Comparison of ENCODE assay signal across 8 cellular contexts in genomic region chr2:218286570-218287459, GRCh38. TPM values are rescaled to one million over a fixed set of nuclear protein-coding genes. Genes with fewer than 3 reads are reported as not detected.
A peak's percentile ranks its signal among the peaks of the same experiment; 100 is the strongest.
DNase-seq lines count a peak whose midpoint lies in the region; ATAC-seq lines count a peak whose summit lies in the region.

No MANE protein-coding gene starts in this region.

- ATAC-seq in GM18498 (IDR thresholded peaks at IDR 0.05; ENCODE audit: unreplicated experiment): peak; percentile 64
- ATAC-seq in HG02798 (IDR thresholded peaks at IDR 0.05; ENCODE audit: poor library complexity, unreplicated experiment): peak; percentile 66
- peak; percentile 69 for ATAC-seq in memory B cell (ENCODE audit: low read depth)

- H3K9me3 Mint-ChIP-seq in activated CD4-positive, alpha-beta memory T cell treated with anti-CD3 and anti-CD28 coated beads, Interleukin-2, amount 10 ng/mL, durations not matched to agents 7 days and 5 days: no peaks in the 10 kb centered on the region
- H3K9me3 Mint-ChIP-seq in memory B cell: no peaks in the 10 kb centered on the region

- H3K36me3 Mint-ChIP-seq in activated CD4-positive, alpha-beta memory T cell treated with anti-CD3 and anti-CD28 coated beads, Interleukin-2, amount 10 ng/mL, durations not matched to agents 7 days and 5 days (ENCODE audit: low read depth): peaks cover 53% of the 10 kb centered on the region
- peaks cover 7% of the 10 kb centered on the region for H3K36me3 Mint-ChIP-seq in memory B cell

- CTCF ChIA-PET in activated CD4-positive, alpha-beta memory T cell treated with anti-CD3 and anti-CD28 coated beads, Interleukin-2, amount 10 ng/mL, durations not matched to agents 7 days and 5 days (lab: Charles Lee): interaction anchor here (1.0 to 5.9 kb wide), 17 partner anchors 9 to 371 kb away, joined by 3 to 80 read pairs (median 7); partner anchors contain the start of genes AAMP, ARPC2, CATIP and CTDSP1

- peaks cover 81% of the 10 kb centered on the region for H3K4me1 Mint-ChIP-seq in activated CD4-positive, alpha-beta memory T cell treated with anti-CD3 and anti-CD28 coated beads, Interleukin-2, amount 10 ng/mL, durations not matched to agents 7 days and 5 days
- peaks cover 60% of the 10 kb centered on the region for H3K4me1 Mint-ChIP-seq in memory B cell

- peak overlapping the region; percentile 89 for H3K4me3 Mint-ChIP-seq in activated CD4-positive, alpha-beta memory T cell treated with anti-CD3 and anti-CD28 coated beads, Interleukin-2, amount 10 ng/mL, durations not matched to agents 7 days and 5 days
- H3K4me3 Mint-ChIP-seq in memory B cell: peak overlapping the region; percentile 96

- no peaks in the 10 kb centered on the region for H3K27me3 Mint-ChIP-seq in activated CD4-positive, alpha-beta memory T cell treated with anti-CD3 and anti-CD28 coated beads, Interleukin-2, amount 10 ng/mL, durations not matched to agents 7 days and 5 days
- no peaks in the 10 kb centered on the region for H3K27me3 Mint-ChIP-seq in memory B cell

- POLR2A ChIA-PET in activated CD4-positive, alpha-beta memory T cell treated with anti-CD3 and anti-CD28 coated beads, Interleukin-2, amount 10 ng/mL, durations not matched to agents 7 days and 5 days (lab: Charles Lee): interaction anchor here (1.0 to 19.0 kb wide), 18 partner anchors 9 to 890 kb away, joined by 3 to 299 read pairs (median 6); partner anchors contain the start of genes AAMP, ARPC2, BCS1L and CNPPD1

- DNase-seq in NCI-H460 (ENCODE audit: extremely low read depth, low read depth) (peak; percentile 92), memory B cell (ENCODE audit: low spot score in 2 of 2) (peak; percentile 64 to 80), COR-L47 (lab: John Stamatoyannopoulos, UW) (no peak)
- peak; percentile 87 for DNase-seq in activated CD4-positive, alpha-beta memory T cell treated with anti-CD3 and anti-CD28 coated beads, Interleukin-2, amount 10 ng/mL, durations not matched to agents 7 days and 5 days
- peak; percentile 76 for DNase-seq in effector CD4-positive, alpha-beta T cell
- DNase-seq in stimulated activated CD8-positive, alpha-beta memory T cell treated with anti-CD3 and anti-CD28 coated beads, Interleukin-12 subunit alpha, Interleukin-12 subunit beta, amount 100 ng/mL, for 1 hour (ENCODE audit: low read depth): peak; percentile 71

- peak overlapping the region; percentile 89 for H3K27ac Mint-ChIP-seq in activated CD4-positive, alpha-beta memory T cell treated with anti-CD3 and anti-CD28 coated beads, Interleukin-2, amount 10 ng/mL, durations not matched to agents 7 days and 5 days
- peak overlapping the region; percentile 100 for H3K27ac Mint-ChIP-seq in memory B cell

RNA-seq across cellular contexts. Expression of gene TMBIM1, which starts 5.5 kb away (rescaled TPM):
- 107 and 124 TPM in 2 replicates for total RNA-seq in NCI-H460 (2014; rRNA removed; shearing (Covaris generic))
- 81.1 and 83.9 TPM in 2 replicates for polyA plus RNA-seq in NCI-H460 (2014; cell fraction: nucleus; rRNA removed)
- 100 to 1,000 TPM; 105 to 107 TPM for total RNA-seq in activated CD4-positive, alpha-beta memory T cell treated with anti-CD3 and anti-CD28 coated beads, Interleukin-2, amount 10 ng/mL, durations not matched to agents 7 days and 5 days

RNA-seq across cellular contexts. Expression of gene PNKD, which starts 16.5 kb away (rescaled TPM):
- 21.6 and 28.4 TPM in 2 replicates for total RNA-seq in NCI-H460 (2014; rRNA removed; shearing (Covaris generic))
- polyA plus RNA-seq in NCI-H460 (2014; cell fraction: nucleus; rRNA removed): 46.5 and 57.3 TPM in 2 replicates
- total RNA-seq in activated CD4-positive, alpha-beta memory T cell treated with anti-CD3 and anti-CD28 coated beads, Interleukin-2, amount 10 ng/mL, durations not matched to agents 7 days and 5 days: 10 to 100 TPM; 30.1 to 31.8 TPM

RNA-seq across cellular contexts. Expression of gene AAMP, which starts 16.9 kb away (rescaled TPM):
- total RNA-seq in NCI-H460 (2014; rRNA removed; shearing (Covaris generic)): 115 and 122 TPM in 2 replicates
- 178 and 182 TPM in 2 replicates for polyA plus RNA-seq in NCI-H460 (2014; cell fraction: nucleus; rRNA removed)
- total RNA-seq in activated CD4-positive, alpha-beta memory T cell treated with anti-CD3 and anti-CD28 coated beads, Interleukin-2, amount 10 ng/mL, durations not matched to agents 7 days and 5 days: 10 to 100 TPM; 44.2 to 46.8 TPM

RNA-seq across cellular contexts. Expression of gene GPBAR1, which starts 26.0 kb away (rescaled TPM):
- 0.15 TPM in 1 of 2 replicates, not detected in the other for total RNA-seq in NCI-H460 (2014; rRNA removed; shearing (Covaris generic))
- not detected in 2 replicates for polyA plus RNA-seq in NCI-H460 (2014; cell fraction: nucleus; rRNA removed)
- under 1 TPM; 0.68 to 0.75 TPM for total RNA-seq in activated CD4-positive, alpha-beta memory T cell treated with anti-CD3 and anti-CD28 coated beads, Interleukin-2, amount 10 ng/mL, durations not matched to agents 7 days and 5 days
